Comparison of ENCODE assay signal across 25 cellular contexts in genomic region chr15:91717811-91718210, GRCh38.
"Had no signal": no experiment of that assay in that cellular context is flagged by ENCODE, and none has a peak within 500 bp of the region (broad histone marks: within the 10 kb centered on the region; RNA-seq: fewer than 3 reads in every experiment).

No MANE protein-coding gene starts in this region.

- H3K27ac ChIP-seq: ascending aorta, breast epithelium, cardiac muscle cell, colonic mucosa had no signal

- H3K27me3 ChIP-seq: ascending aorta, breast epithelium, cardiac muscle cell, colonic mucosa had no signal

- H3K9me3 ChIP-seq: ascending aorta, breast epithelium, colonic mucosa had no signal

- DNase-seq: activated CD4-positive, alpha-beta memory T cell treated with anti-CD3 and anti-CD28 coated beads for 36 hours; activated CD4-positive, alpha-beta T cell treated with anti-CD3 and anti-CD28 coated beads for 36 hours; activated CD4-positive, alpha-beta T cell treated with anti-CD3 and anti-CD28 coated beads, Interleukin-2, amount 10 ng/mL, durations not matched to agents 24 days and 14 days; activated CD4-positive, CD25-positive, alpha-beta regulatory T cell; activated CD4-positive, CD25-positive, alpha-beta regulatory T cell treated with anti-CD3 and anti-CD28 coated beads, Interleukin-2, amount 50 U/mL, for 72 hours; activated CD8-positive, alpha-beta memory T cell treated with anti-CD3 and anti-CD28 coated beads, Interleukin-2, amount 10 ng/mL, durations not matched to agents 7 days and 5 days; activated CD8-positive, alpha-beta memory T cell treated with anti-CD3 and anti-CD28 coated beads, Interleukin-2, amount 50 U/mL, for 4 hours; activated CD8-positive, alpha-beta T cell treated with anti-CD3 and anti-CD28 coated beads, Interleukin-2, amount 10 ng/mL, durations not matched to agents 7 days and 5 days; activated effector memory CD4-positive, alpha-beta T cell treated with anti-CD3 and anti-CD28 coated beads, Interleukin-2, amount 50 U/mL, for 16 hours; activated naive CD4-positive, alpha-beta T cell treated with anti-CD3 and anti-CD28 coated beads for 36 hours; activated naive CD8-positive, alpha-beta T cell treated with anti-CD3 and anti-CD28 coated beads, Interleukin-2, amount 10 ng/mL, durations not matched to agents 7 days and 5 days; activated T-cell treated with anti-CD3 and anti-CD28 coated beads, Interleukin-2, amount 50 U/mL, for 1 hour; activated T-cell treated with anti-CD3 and anti-CD28 coated beads, Interleukin-2, amount 50 U/mL, for 48 hours; central memory CD4-positive, alpha-beta T cell; cerebellar nuclear complex; colonic mucosa; effector memory CD4-positive, alpha-beta T cell; endodermal cell; foreskin fibroblast; T-helper 2 cell had no signal

- ATAC-seq: activated CD4-positive, alpha-beta T cell treated with anti-CD3 and anti-CD28 coated beads for 36 hours; activated CD8-positive, alpha-beta memory T cell treated with anti-CD3 and anti-CD28 coated beads, Interleukin-2, amount 10 ng/mL, durations not matched to agents 7 days and 5 days; activated CD8-positive, alpha-beta T cell treated with anti-CD3 and anti-CD28 coated beads, Interleukin-2, amount 10 ng/mL, durations not matched to agents 7 days and 5 days; activated naive CD4-positive, alpha-beta T cell treated with anti-CD3 and anti-CD28 coated beads, Interleukin-2, amount 50 U/mL, for 72 hours; esophagus mucosa had no signal

- H3K4me1 ChIP-seq: ascending aorta, breast epithelium, colonic mucosa had no signal

- H3K4me3 ChIP-seq: ascending aorta, breast epithelium, cardiac muscle cell, colonic mucosa had no signal

- H3K36me3 ChIP-seq: ascending aorta, breast epithelium, cardiac muscle cell, colonic mucosa had no signal
